27 cellular contexts compared by ENCODE assay signal in the genomic region with DNA sequence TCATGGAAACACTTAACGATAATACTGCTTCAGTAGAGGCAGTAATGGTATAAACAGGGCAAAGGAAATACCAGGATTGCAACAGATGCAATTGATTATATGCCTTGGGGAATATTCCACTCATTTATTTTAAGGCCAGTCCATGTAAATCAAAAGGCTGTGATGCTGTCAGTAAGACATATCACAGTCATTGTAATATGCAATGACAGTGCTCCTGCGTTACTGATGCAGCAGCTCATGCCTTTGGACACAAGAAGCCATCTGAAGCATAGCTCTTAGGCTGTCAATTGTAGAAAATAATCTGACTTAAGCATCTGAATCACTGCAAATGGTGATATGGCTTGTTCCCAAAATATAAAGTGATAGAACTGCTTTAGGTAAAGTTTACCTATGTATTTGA.
"Had no signal": no experiment of that assay in that cellular context is flagged by ENCODE, and none has a peak within 500 bp of the region (broad histone marks: within the 10 kb centered on the region; RNA-seq: fewer than 3 reads in every experiment).

No MANE protein-coding gene starts in this region.

- H3K27me3 Mint-ChIP-seq: stimulated activated memory B cell treated with anti-CD40 and anti-IgM and Interleukin-4, amounts not matched to agents 10 μg/mL and 1 μg/mL and 100 μg/mL, for 72 hours; stimulated activated naive B cell treated with anti-CD40 and anti-IgM and Interleukin-4, amounts not matched to agents 10 μg/mL and 1 μg/mL and 100 μg/mL, for 72 hours; stimulated activated naive CD8-positive, alpha-beta T cell treated with anti-CD3 and anti-CD28 coated beads, Interleukin-15, amount 100 ng/mL, for 72 hours; stimulated activated naive CD8-positive, alpha-beta T cell treated with anti-CD3 and anti-CD28 coated beads, Interleukin-15, Interleukin-2, amounts not matched to agents 100 ng/mL and 50 ng/mL, for 24 hours had no signal

- H3K9me3 Mint-ChIP-seq: stimulated activated effector memory CD8-positive, alpha-beta T cell treated with anti-CD3 and anti-CD28 coated beads, Interleukin-12 subunit alpha, Interleukin-12 subunit beta, amount 100 ng/mL, for 72 hours; stimulated activated memory B cell treated with anti-CD40 and anti-IgM and Interleukin-4, amounts not matched to agents 10 μg/mL and 1 μg/mL and 100 μg/mL, for 72 hours; stimulated activated naive CD8-positive, alpha-beta T cell treated with anti-CD3 and anti-CD28 coated beads, Interleukin-15, Interleukin-2, amounts not matched to agents 100 ng/mL and 50 ng/mL, for 24 hours had no signal

- H3K36me3 Mint-ChIP-seq: stimulated activated effector memory CD8-positive, alpha-beta T cell treated with anti-CD3 and anti-CD28 coated beads, Interleukin-12 subunit alpha, Interleukin-12 subunit beta, amount 100 ng/mL, for 72 hours; stimulated activated memory B cell treated with anti-CD40 and anti-IgM and Interleukin-4, amounts not matched to agents 10 μg/mL and 1 μg/mL and 100 μg/mL, for 72 hours; stimulated activated naive B cell treated with anti-CD40 and anti-IgM and Interleukin-4, amounts not matched to agents 10 μg/mL and 1 μg/mL and 100 μg/mL, for 72 hours had no signal

- ATAC-seq: stimulated activated effector memory CD8-positive, alpha-beta T cell treated with anti-CD3 and anti-CD28 coated beads, Interleukin-12 subunit alpha, Interleukin-12 subunit beta, amount 100 ng/mL, for 72 hours; stimulated activated memory B cell treated with anti-CD40 and anti-IgM and Interleukin-4, amounts not matched to agents 10 μg/mL and 1 μg/mL and 100 μg/mL, for 72 hours; stimulated activated naive B cell treated with anti-CD40 and anti-IgM and Interleukin-4, amounts not matched to agents 10 μg/mL and 1 μg/mL and 100 μg/mL, for 72 hours; stimulated activated naive CD8-positive, alpha-beta T cell treated with anti-CD3 and anti-CD28 coated beads, Interleukin-15, amount 100 ng/mL, for 72 hours; stimulated activated naive CD8-positive, alpha-beta T cell treated with anti-CD3 and anti-CD28 coated beads, Interleukin-15, Interleukin-2, amounts not matched to agents 100 U/mL and 50 U/mL, for 24 hours; upper lobe of right lung had no signal

- DNase-seq: stimulated activated CD4-positive, alpha-beta T cell treated with anti-CD3 and anti-CD28 coated beads, Interleukin-2, amount 100 ng/mL, for 48 hours; stimulated activated CD4-positive, alpha-beta T cell treated with anti-CD3 and anti-CD28 coated beads, Interleukin-4, amount 100 ng/mL, for 1 hour; stimulated activated CD4-positive, alpha-beta T cell treated with anti-CD3 and anti-CD28 coated beads, Interleukin-4, amount 100 ng/mL, for 24 hours; stimulated activated CD4-positive, alpha-beta T cell treated with anti-CD3 and anti-CD28 coated beads, Interleukin-4, amount 100 ng/mL, for 4 hours; stimulated activated CD8-positive, alpha-beta memory T cell treated with anti-CD3 and anti-CD28 coated beads, Interleukin-4, amount 100 ng/mL, for 48 hours; stimulated activated naive B cell treated with anti-CD40 and anti-IgM and Interleukin-4, amounts not matched to agents 10 μg/mL and 1 μg/mL and 100 μg/mL, for 72 hours; stimulated activated naive CD4-positive, alpha-beta T cell; stimulated activated naive CD4-positive, alpha-beta T cell treated with Interleukin-2 at 50 U/mL for 16 hours; stimulated activated naive CD8-positive, alpha-beta T cell treated with anti-CD3 and anti-CD28 coated beads, Interleukin-15, amount 100 ng/mL, for 72 hours; stimulated activated naive CD8-positive, alpha-beta T cell treated with anti-CD3 and anti-CD28 coated beads, Interleukin-15, Interleukin-2, amounts not matched to agents 100 U/mL and 50 U/mL, for 24 hours; stomach; substantia nigra; testis; thyroid gland; tibial artery; transverse colon; trophoblast cell; upper lobe of left lung; upper lobe of right lung; uterus had no signal

- H3K4me3 Mint-ChIP-seq: stimulated activated effector memory CD8-positive, alpha-beta T cell treated with anti-CD3 and anti-CD28 coated beads, Interleukin-12 subunit alpha, Interleukin-12 subunit beta, amount 100 ng/mL, for 72 hours; stimulated activated memory B cell treated with anti-CD40 and anti-IgM and Interleukin-4, amounts not matched to agents 10 μg/mL and 1 μg/mL and 100 μg/mL, for 72 hours; stimulated activated naive B cell treated with anti-CD40 and anti-IgM and Interleukin-4, amounts not matched to agents 10 μg/mL and 1 μg/mL and 100 μg/mL, for 72 hours; stimulated activated naive CD8-positive, alpha-beta T cell treated with anti-CD3 and anti-CD28 coated beads, Interleukin-15, amount 100 ng/mL, for 72 hours; stimulated activated naive CD8-positive, alpha-beta T cell treated with anti-CD3 and anti-CD28 coated beads, Interleukin-15, Interleukin-2, amounts not matched to agents 100 ng/mL and 50 ng/mL, for 24 hours had no signal

- H3K36me3 ChIP-seq: stomach, suprapubic skin, thoracic aorta, thyroid gland, tibial artery, tibial nerve, transverse colon, upper lobe of left lung, upper lobe of right lung, uterus, vagina had no signal

- H3K4me3 ChIP-seq: stomach, suprapubic skin, testis, thoracic aorta, thyroid gland, tibial artery, tibial nerve, transverse colon, upper lobe of left lung, upper lobe of right lung, uterus, vagina had no signal

- H3K27me3 ChIP-seq: stomach, suprapubic skin, testis, thyroid gland, tibial artery, tibial nerve, transverse colon, upper lobe of left lung, upper lobe of right lung, uterus, vagina had no signal

- H3K4me1 Mint-ChIP-seq: stimulated activated effector memory CD8-positive, alpha-beta T cell treated with anti-CD3 and anti-CD28 coated beads, Interleukin-12 subunit alpha, Interleukin-12 subunit beta, amount 100 ng/mL, for 72 hours; stimulated activated memory B cell treated with anti-CD40 and anti-IgM and Interleukin-4, amounts not matched to agents 10 μg/mL and 1 μg/mL and 100 μg/mL, for 72 hours; stimulated activated naive B cell treated with anti-CD40 and anti-IgM and Interleukin-4, amounts not matched to agents 10 μg/mL and 1 μg/mL and 100 μg/mL, for 72 hours; stimulated activated naive CD8-positive, alpha-beta T cell treated with anti-CD3 and anti-CD28 coated beads, Interleukin-15, amount 100 ng/mL, for 72 hours had no signal

- H3K4me1 ChIP-seq: stomach, suprapubic skin, testis, thyroid gland, tibial artery, tibial nerve, transverse colon, upper lobe of right lung, uterus, vagina had no signal

- H3K9me3 ChIP-seq: stomach, suprapubic skin, testis, thoracic aorta, thyroid gland, tibial artery, tibial nerve, transverse colon, upper lobe of left lung, upper lobe of right lung, uterus, vagina had no signal

- H3K27ac ChIP-seq: stomach, suprapubic skin, testis, thoracic aorta, thyroid gland, tibial artery, tibial nerve, transverse colon, upper lobe of left lung, upper lobe of right lung, uterus, vagina had no signal

- H3K27ac Mint-ChIP-seq: stimulated activated effector memory CD8-positive, alpha-beta T cell treated with anti-CD3 and anti-CD28 coated beads, Interleukin-12 subunit alpha, Interleukin-12 subunit beta, amount 100 ng/mL, for 72 hours; stimulated activated memory B cell treated with anti-CD40 and anti-IgM and Interleukin-4, amounts not matched to agents 10 μg/mL and 1 μg/mL and 100 μg/mL, for 72 hours; stimulated activated naive B cell treated with anti-CD40 and anti-IgM and Interleukin-4, amounts not matched to agents 10 μg/mL and 1 μg/mL and 100 μg/mL, for 72 hours; stimulated activated naive CD8-positive, alpha-beta T cell treated with anti-CD3 and anti-CD28 coated beads, Interleukin-15, amount 100 ng/mL, for 72 hours; stimulated activated naive CD8-positive, alpha-beta T cell treated with anti-CD3 and anti-CD28 coated beads, Interleukin-15, Interleukin-2, amounts not matched to agents 100 ng/mL and 50 ng/mL, for 24 hours had no signal
